Comparison of ENCODE assay signal across 17 cellular contexts in the genomic region with DNA sequence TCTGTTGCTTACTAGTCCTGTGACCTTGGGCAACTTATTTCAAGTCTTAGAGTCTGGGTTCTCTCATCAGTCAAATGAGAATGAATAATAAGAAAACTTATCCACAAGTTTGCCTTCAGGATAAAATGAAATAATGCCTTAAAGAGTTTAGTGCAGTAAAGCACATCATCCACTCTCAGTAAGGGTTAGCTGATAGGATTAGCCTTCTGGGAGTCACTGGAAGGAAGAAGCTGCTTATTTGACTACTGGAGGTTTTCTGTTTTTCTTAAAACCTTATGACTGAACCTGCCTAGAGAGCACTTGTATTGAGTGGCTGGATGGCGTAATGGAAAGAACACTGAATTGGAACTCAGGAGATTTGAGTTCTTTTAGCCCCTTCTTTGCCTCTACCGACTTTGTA. TPM values are rescaled to one million over a fixed set of nuclear protein-coding genes. Genes with fewer than 3 reads are reported as not detected.
DNase-seq lines count a peak whose midpoint lies in the region; ATAC-seq and TF ChIP-seq lines count a peak whose summit lies in the region.
"Had no signal": no experiment of that assay in that cellular context is flagged by ENCODE, and none has a peak within 500 bp of the region (broad histone marks: within the 10 kb centered on the region; RNA-seq: fewer than 3 reads in every experiment).

No MANE protein-coding gene starts in this region.

- H3K27me3 ChIP-seq in iPS-18a (ENCODE audit: control insufficient read depth, insufficient read depth, low read length) (peaks cover 56% of the 10 kb centered on the region), psoas muscle (ENCODE audit: insufficient read depth in 3 of 3, low read length in 2 of 3) (peaks cover 0 to 38% (median 0%) of the 10 kb centered on the region in 3 donors)

- H3K4me3 ChIP-seq in SK-N-MC, result peak overlapping the region; percentile 80
- peak overlapping the region; percentile 77 for H3K4me3 ChIP-seq in iPS-18a (ENCODE audit: low read length)
- H3K4me3 ChIP-seq in psoas muscle, result peak overlapping the region; percentile 71
- H3K4me3 ChIP-seq: PC-9 had no signal

- H3K4me1 ChIP-seq in iPS-18a (ENCODE audit: control insufficient read depth, low read depth, low read length) (peaks cover 5% of the 10 kb centered on the region), psoas muscle (peaks cover 9% of the 10 kb centered on the region)

- H3K9me3 ChIP-seq in SK-N-MC (ENCODE audit: low read depth, low read length) (no peaks in the 10 kb centered on the region), iPS-18a (ENCODE audit: control insufficient read depth, low read depth, low read length) (no peaks in the 10 kb centered on the region), psoas muscle (no peaks in the 10 kb centered on the region)
- H3K9me3 ChIP-seq: SK-N-SH had no signal

- H3K27ac ChIP-seq in SK-N-MC (peak overlapping the region; percentile 30; the same call in 1 of the 2 replicates), iPS-18a (ENCODE audit: low read length) (no peak overlapping the region), psoas muscle (peak overlapping the region; percentile 81)
- H3K27ac ChIP-seq: PC-9 had no signal

- DNase-seq in DMS53 (lab: John Stamatoyannopoulos, UW), result peak; percentile 30
- DNase-seq in SK-N-MC (ENCODE audit: low read depth, low spot score), result no peak
- no peak for DNase-seq in psoas muscle
- DNase-seq in LoVo (ENCODE audit: low spot score), result no peak
- no peak for DNase-seq in effector CD4-positive, alpha-beta T cell
- DNase-seq in activated CD4-positive, CD25-positive, alpha-beta regulatory T cell treated with anti-CD3 and anti-CD28 coated beads, Interleukin-2, amount 50 U/mL, for 72 hours, result no peak
- no peak for DNase-seq in AG08396 (ENCODE audit: low spot score)
- DNase-seq: activated CD4-positive, alpha-beta T cell treated with anti-CD3 and anti-CD28 coated beads, Interleukin-2, amount 10 ng/mL, durations not matched to agents 7 days and 5 days; activated CD8-positive, alpha-beta memory T cell treated with anti-CD3 and anti-CD28 coated beads, Interleukin-2, amount 50 U/mL, for 4 hours; activated effector memory CD4-positive, alpha-beta T cell treated with Interleukin-2 at 50 U/mL for 16 hours; central memory CD4-positive, alpha-beta T cell; effector memory CD8-positive, alpha-beta T cell; NCI-H1092; PC-9; SK-N-SH; stimulated activated CD4-positive, alpha-beta T cell treated with anti-CD3 and anti-CD28 coated beads, Interleukin-2, amount 100 ng/mL, for 48 hours had no signal

- intact Hi-C loops in psoas muscle (cut with DNase I), result loop anchor here (10.0 kb wide), 2 partner anchors 176 to 1716 kb away; partner anchors contain the start of gene RIPPLY1 (in 1 of the 2)

- peak overlapping the region; percentile 0 for H3K9ac ChIP-seq in SK-N-MC (ENCODE audit: insufficient read length)
- no peak overlapping the region for H3K9ac ChIP-seq in iPS-18a (ENCODE audit: low read length)
- H3K9ac ChIP-seq: SK-N-SH had no signal

- TF ChIP-seq CTCF in psoas muscle (IDR thresholded peaks at IDR 0.05), result no peak

- 47 to 73% (median 48%) methylated on average over 2 of the region's 2 CpGs for WGBS in psoas muscle, 3 donors

- no peaks in the 10 kb centered on the region for H3K36me3 ChIP-seq in SK-N-MC (ENCODE audit: insufficient read depth, low read length)
- no peaks in the 10 kb centered on the region for H3K36me3 ChIP-seq in iPS-18a (ENCODE audit: control insufficient read depth, low read depth, low read length)
- H3K36me3 ChIP-seq in psoas muscle (ENCODE audit: insufficient read depth in 1 of 2, low read depth in 1 of 2), result no peaks in the 10 kb centered on the region

- ATAC-seq in psoas muscle, result no peak
- ATAC-seq: effector memory CD8-positive, alpha-beta T cell had no signal

RNA-seq across cellular contexts. Expression of gene RNF128, which starts 1.8 kb away (rescaled TPM):
- total RNA-seq in psoas muscle, result 1 to 10 TPM; 4.3 to 7.1 (median 4.8) TPM
- 1 to 10 TPM; 1.7 to 6.7 (median 2.9) TPM for polyA plus RNA-seq in psoas muscle
- total RNA-seq: activated CD4-positive, alpha-beta T cell treated with anti-CD3 and anti-CD28 coated beads, Interleukin-2, amount 10 ng/mL, durations not matched to agents 7 days and 5 days had no signal
- polyA plus RNA-seq: SK-N-SH had no signal
